Comparison of ENCODE assay signal across 14 cellular contexts in the genomic region with DNA sequence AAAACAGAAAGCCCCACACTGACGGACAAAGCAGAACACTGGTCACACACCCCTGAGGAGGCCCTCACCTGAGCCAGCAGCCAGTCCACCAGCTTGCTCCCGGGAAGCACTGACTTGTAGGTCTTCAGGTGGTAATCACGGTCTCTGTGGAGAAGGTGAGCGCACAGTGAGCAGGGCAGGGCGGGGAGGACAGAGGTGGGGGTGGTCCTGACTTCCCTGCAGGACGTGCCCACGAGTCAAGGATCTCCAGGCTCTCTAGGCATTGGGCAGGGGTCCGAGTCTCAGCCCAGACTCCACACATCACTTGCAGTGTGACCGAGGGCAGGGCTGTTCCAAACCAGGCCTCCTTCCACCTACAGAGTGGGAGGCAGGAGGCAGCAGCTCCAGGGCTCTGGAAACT.
DNase-seq lines count a peak whose midpoint lies in the region; TF ChIP-seq lines count a peak whose summit lies in the region.
"Had no signal": no experiment of that assay in that cellular context is flagged by ENCODE, and none has a peak within 500 bp of the region (broad histone marks: within the 10 kb centered on the region; RNA-seq: fewer than 3 reads in every experiment).

No MANE protein-coding gene starts in this region.

- H3K23ac ChIP-seq in H9 (ENCODE audit: insufficient read length, low read depth, low read length): no peak overlapping the region

- H3K4me1 ChIP-seq in BLaER1: peaks cover 25% of the 10 kb centered on the region
- no peaks in the 10 kb centered on the region for H3K4me1 ChIP-seq in H9 (ENCODE audit: insufficient read depth, low read length)
- H3K4me1 ChIP-seq in spleen: peaks cover 0 to 50% (median 7%) of the 10 kb centered on the region in 6 donors
- H3K4me1 ChIP-seq: HAP-1 had no signal

- H3K36me3 Mint-ChIP-seq in H9 (ENCODE audit: insufficient read depth in 1 of 3, low read depth in 3 of 3) (peaks cover 0 to 5% (median 3%) of the 10 kb centered on the region in 3 experiments; a peak in 3 of 7 replicates), glutamatergic neuron (ENCODE audit: unreplicated experiment) (peaks cover 18% of the 10 kb centered on the region)

- H3K4me1 Mint-ChIP-seq in H9: peaks cover 3 to 4% of the 10 kb centered on the region in 2 experiments; a peak in 3 of 4 replicates
- peaks cover 21% of the 10 kb centered on the region for H3K4me1 Mint-ChIP-seq in glutamatergic neuron (ENCODE audit: low read depth, unreplicated experiment)

- no peak overlapping the region for H3T11ph ChIP-seq in H9 (ENCODE audit: low read length)

- H3K4ac ChIP-seq in H9 (ENCODE audit: low read depth, low read length): no peak overlapping the region

- H2AK5ac ChIP-seq in H9 (ENCODE audit: insufficient read length, low read length): no peak overlapping the region

- no peak overlapping the region for H3K18ac ChIP-seq in H9 (ENCODE audit: insufficient read length, low read depth, low read length)

- H3K9ac ChIP-seq in BLaER1 (peak overlapping the region; percentile 43), H9 (ENCODE audit: extremely low read depth, insufficient read length, low read length) (no peak overlapping the region)

- no peaks in the 10 kb centered on the region for H3K27me3 Mint-ChIP-seq in H9 (ENCODE audit: low read depth)
- H3K27me3 Mint-ChIP-seq in glutamatergic neuron (ENCODE audit: unreplicated experiment): peaks cover 25% of the 10 kb centered on the region

- no peaks in the 10 kb centered on the region; the same call in 1 of the 2 replicates for H3K36me3 ChIP-seq in BLaER1
- H3K36me3 ChIP-seq in spleen: peaks cover 4 to 100% (median 77%) of the 10 kb centered on the region in 6 donors
- H3K36me3 ChIP-seq: HAP-1 had no signal

- H4K5ac ChIP-seq in H9 (ENCODE audit: insufficient read length, low read depth, low read length): no peak overlapping the region

- no peak for TF ChIP-seq POLR2A in spleen (IDR thresholded peaks at IDR 0.05)

- H3K4me2 ChIP-seq in BLaER1 (peak overlapping the region; percentile 80), H9 (ENCODE audit: insufficient read depth, insufficient read length, low read length) (no peak overlapping the region)

- no peak overlapping the region for H2BK15ac ChIP-seq in H9 (ENCODE audit: low read depth, low read length)

- H3K14ac ChIP-seq in H9 (ENCODE audit: insufficient read depth, low read length): no peak overlapping the region

- H4K91ac ChIP-seq in H9 (ENCODE audit: insufficient read length, low read depth, low read length): no peak overlapping the region

- H3K27ac Mint-ChIP-seq in H9 (peak overlapping the region in 2 of 3 experiments; percentile 44 to 79; a peak in 1 of 7 replicates), glutamatergic neuron (ENCODE audit: unreplicated experiment) (no peak overlapping the region)
- H3K27ac Mint-ChIP-seq: CD8-positive, alpha-beta T cell had no signal

- no peak overlapping the region for H2BK5ac ChIP-seq in H9 (ENCODE audit: insufficient read length, low read length)

- H3K79me2 ChIP-seq in H9 (ENCODE audit: insufficient read depth, low read length): no peaks in the 10 kb centered on the region

- DNase-seq in H9 (no peak), glutamatergic neuron (no peak), spleen (peak; percentile 61), GDM1 (lab: John Stamatoyannopoulos, UW) (no peak), DMS79 treated with DMSO at 0.1 percent for 48 hours (lab: John Stamatoyannopoulos, UW) (no peak), anterior cingulate cortex (lab: John Stamatoyannopoulos, UW) (no peak)
- no peak for DNase-seq in stimulated activated CD4-positive, alpha-beta T cell treated with anti-CD3 and anti-CD28 coated beads, Interleukin-15, amount 100 ng/mL, for 24 hours
- DNase-seq: AML-193; Calu3; CD8-positive, alpha-beta T cell; DND-41; EL had no signal

- no peak overlapping the region for H2BK12ac ChIP-seq in H9 (ENCODE audit: insufficient read length, low read depth, low read length)

- H3K27me3 ChIP-seq in BLaER1: no peaks in the 10 kb centered on the region
- H3K27me3 ChIP-seq in H9 (ENCODE audit: insufficient read depth, low read length): no peaks in the 10 kb centered on the region
- no peaks in the 10 kb centered on the region for H3K27me3 ChIP-seq in spleen (replicated peaks in 1 of 7)

- H3K23me2 ChIP-seq in H9 (ENCODE audit: insufficient read length, low read depth, low read length, poor library complexity, severe bottlenecking): no peaks in the 10 kb centered on the region

- H3K9me3 Mint-ChIP-seq in H9 (no peaks in the 10 kb centered on the region), glutamatergic neuron (ENCODE audit: unreplicated experiment) (peaks cover 24% of the 10 kb centered on the region)
- H3K9me3 Mint-ChIP-seq: CD8-positive, alpha-beta T cell had no signal

- H3K4me3 ChIP-seq in BLaER1 (no peak overlapping the region), spleen (no peak overlapping the region)
- H3K4me3 ChIP-seq: HAP-1 had no signal

- no peak overlapping the region for H2BK20ac ChIP-seq in H9 (ENCODE audit: low read depth, low read length, poor library complexity, severe bottlenecking)

- no peak overlapping the region for H2BK120ac ChIP-seq in H9 (ENCODE audit: low read depth, low read length, poor library complexity, severe bottlenecking)

- H4K20me1 ChIP-seq in BLaER1 (no peaks in the 10 kb centered on the region), H9 (ENCODE audit: control insufficient read depth, insufficient read depth, insufficient read length) (no peaks in the 10 kb centered on the region)

- H2AFZ ChIP-seq in H9 (ENCODE audit: low read length): no peak overlapping the region

- H3K4me3 Mint-ChIP-seq in H9 (no peak overlapping the region), glutamatergic neuron (ENCODE audit: unreplicated experiment) (peak overlapping the region; percentile 20)
- H3K4me3 Mint-ChIP-seq: CD8-positive, alpha-beta T cell had no signal

- intact Hi-C loops in spleen (cut with DNase I; ENCODE audit: low total_unique reads): no loop called here

- H3K27ac ChIP-seq in BLaER1: peak overlapping the region; percentile 55
- H3K27ac ChIP-seq in H9 (ENCODE audit: insufficient read length, low read depth, low read length): no peak overlapping the region
- H3K27ac ChIP-seq in spleen: no peak overlapping the region

- H3K9me3 ChIP-seq in BLaER1: 0 out of 2 replicates have a peak, but pooled peaks cover 2% of the 10 kb centered on the region
- no peaks in the 10 kb centered on the region for H3K9me3 ChIP-seq in H9 (ENCODE audit: control insufficient read depth, low read depth, low read length)
- no peaks in the 10 kb centered on the region for H3K9me3 ChIP-seq in spleen
- H3K9me3 ChIP-seq: HAP-1 had no signal

- H3K56ac ChIP-seq in H9 (ENCODE audit: insufficient read length, low read depth, low read length): no peak overlapping the region

- no CpG with 5 or more reads among the region's 9 CpGs for WGBS in H9 (ENCODE audit: extremely low coverage, insufficient read length, low lambda C conversion rate)
- 91 to 98% (median 93%) methylated on average over 8 to 9 of the region's 9 CpGs for WGBS in spleen, 5 donors

- no peaks in the 10 kb centered on the region for H3K79me1 ChIP-seq in H9 (ENCODE audit: insufficient read depth, low read depth, low read length, poor library complexity, severe bottlenecking)

- TF ChIP-seq CTCF in H9 (conservative IDR thresholded peaks at IDR 0.05) (no peak), glutamatergic neuron (IDR thresholded peaks at IDR 0.05; ENCODE audit: partially characterized antibody, unreplicated experiment) (no peak), spleen (IDR thresholded peaks at IDR 0.05 in 8 of 11, conservative IDR thresholded peaks at IDR 0.05 in 3 of 11) (no peak)

- H4K8ac ChIP-seq in H9 (replicated peaks; ENCODE audit: insufficient read length, low read depth, low read length): no peak overlapping the region
